10 cellular contexts compared by ENCODE assay signal in genomic region chr13:73057284-73058025, GRCh38. TPM values are rescaled to one million over a fixed set of nuclear protein-coding genes. Genes with fewer than 3 reads are reported as not detected.
DNase-seq lines count a peak whose midpoint lies in the region; ATAC-seq, FAIRE-seq and TF ChIP-seq lines count a peak whose summit lies in the region.
"Had no signal": no experiment of that assay in that cellular context is flagged by ENCODE, and none has a peak within 500 bp of the region (broad histone marks: within the 10 kb centered on the region; RNA-seq: fewer than 3 reads in every experiment).

No MANE protein-coding gene starts in this region.

- peak overlapping the region; percentile 36 for H2AFZ ChIP-seq in keratinocyte (ENCODE audit: control insufficient read depth, low read length)

- H3K4me1 Mint-ChIP-seq in HFFc6 (ENCODE audit: low read depth) (peaks cover 51% of the 10 kb centered on the region), WTC11 (peaks cover 50% of the 10 kb centered on the region)

- H3K36me3 Mint-ChIP-seq in HFFc6 (ENCODE audit: low read depth) (peaks cover 22% of the 10 kb centered on the region), WTC11 (no peaks in the 10 kb centered on the region)

- H3K36me3 ChIP-seq in keratinocyte (ENCODE audit: control insufficient read depth in 2 of 2, extremely low read depth in 1 of 2, insufficient read depth in 2 of 2, low read length in 2 of 2) (peaks cover 5 to 12% of the 10 kb centered on the region in 2 experiments), thoracic aorta (no peaks in the 10 kb centered on the region)

- no peak for TF ChIP-seq CTCF in HFFc6 (IDR thresholded peaks at IDR 0.05)
- TF ChIP-seq CTCF in WTC11 (IDR thresholded peaks at IDR 0.05): no peak
- no peak for TF ChIP-seq CTCF in keratinocyte (optimal IDR thresholded peaks at IDR 0.05 in 1 of 3, IDR thresholded peaks at IDR 0.05 in 1 of 3, conservative IDR thresholded peaks at IDR 0.05 in 1 of 3; ENCODE audit: extremely low read depth in 1 of 3, insufficient read depth in 2 of 3, low read length in 3 of 3)
- no peak for TF ChIP-seq CTCF in thoracic aorta (IDR thresholded peaks at IDR 0.05)

- CTCF ChIA-PET in WTC11 (lab: Charles Lee): no interaction called here

- H3K27me3 ChIP-seq in keratinocyte (ENCODE audit: control insufficient read depth, extremely low read depth, insufficient read depth, low read length): no peaks in the 10 kb centered on the region
- H3K27me3 ChIP-seq in thoracic aorta (replicated peaks; ENCODE audit: insufficient read depth): no peaks in the 10 kb centered on the region

- H3K4me3 ChIP-seq in keratinocyte (ENCODE audit: control insufficient read depth in 2 of 3, extremely low read depth in 1 of 3, insufficient read depth in 2 of 3, low read depth in 1 of 3, low read length in 3 of 3) (peak overlapping the region; percentile 68 to 97 (median 70)), thoracic aorta (peak overlapping the region; percentile 79)

- no peaks in the 10 kb centered on the region; the same call in 1 of the 2 replicates for H3K27me3 Mint-ChIP-seq in HFFc6 (ENCODE audit: insufficient read depth)
- peaks cover 56% of the 10 kb centered on the region for H3K27me3 Mint-ChIP-seq in WTC11 (ENCODE audit: low read depth)

- no peak for ATAC-seq in WTC11
- no peak for ATAC-seq in thoracic aorta (ENCODE audit: insufficient number of reproducible peaks, low FRiP score, low read depth)
- ATAC-seq in Right ventricle myocardium inferior: no peak
- ATAC-seq: effector memory CD8-positive, alpha-beta T cell had no signal

- H3K4me1 ChIP-seq in keratinocyte (ENCODE audit: control insufficient read depth, extremely low read depth, insufficient read depth, low read length) (peaks cover 28% of the 10 kb centered on the region), thoracic aorta (ENCODE audit: control insufficient read depth in 1 of 2, low read depth in 2 of 2) (peaks cover 0 to 14% of the 10 kb centered on the region in 2 donors)

- dilution Hi-C loops in keratinocyte (cut with MboI; ENCODE audit: extremely low pct_ligation_motif_present, low sequenced_read_pairs): no loop called here

- peaks cover 49% of the 10 kb centered on the region for H3K79me2 ChIP-seq in keratinocyte (ENCODE audit: control insufficient read depth, insufficient read depth, low read length)

- no peaks in the 10 kb centered on the region for H3K9me3 Mint-ChIP-seq in HFFc6
- H3K9me3 Mint-ChIP-seq in WTC11: no peaks in the 10 kb centered on the region
- H3K9me3 Mint-ChIP-seq: effector memory CD8-positive, alpha-beta T cell; stimulated activated naive CD8-positive, alpha-beta T cell treated with anti-CD3 and anti-CD28 coated beads, Interleukin-15, Interleukin-2, amounts not matched to agents 100 ng/mL and 50 ng/mL, for 24 hours had no signal

- H3K4me3 Mint-ChIP-seq in HFFc6 (peak overlapping the region; percentile 92), WTC11 (peak overlapping the region; percentile 89)

- no peak overlapping the region for H3K27ac Mint-ChIP-seq in HFFc6
- H3K27ac Mint-ChIP-seq in WTC11: no peak overlapping the region
- H3K27ac Mint-ChIP-seq: stimulated activated naive CD8-positive, alpha-beta T cell treated with anti-CD3 and anti-CD28 coated beads, Interleukin-15, Interleukin-2, amounts not matched to agents 100 ng/mL and 50 ng/mL, for 24 hours had no signal

- H3K4me2 ChIP-seq in keratinocyte (ENCODE audit: control insufficient read depth, extremely low read depth, insufficient read depth, low read depth, low read length): peak overlapping the region; percentile 99

- peak overlapping the region; percentile 83 for H3K9ac ChIP-seq in keratinocyte (ENCODE audit: control insufficient read depth, extremely low read depth, insufficient read depth, low read length)

- peak overlapping the region; percentile 94 for H3K27ac ChIP-seq in keratinocyte (ENCODE audit: control insufficient read depth, insufficient read depth, low read length)
- no peak overlapping the region for H3K27ac ChIP-seq in thoracic aorta

- POLR2A ChIA-PET in WTC11 (lab: Charles Lee): no interaction called here

- FAIRE-seq in keratinocyte (lab: Jason Lieb, UNC): no peak

- H3K9me3 ChIP-seq in keratinocyte (ENCODE audit: control insufficient read depth, low read depth, low read length) (no peaks in the 10 kb centered on the region), thoracic aorta (no peaks in the 10 kb centered on the region)

- H4K20me1 ChIP-seq in keratinocyte (ENCODE audit: control insufficient read depth, extremely low read depth, insufficient read depth, low read length): peaks cover 4% of the 10 kb centered on the region

- DNase-seq in HFFc6 (no peak), WTC11 (ENCODE audit: low spot score) (no peak), keratinocyte (ENCODE audit: low read depth, low spot score) (no peak), thoracic aorta (ENCODE audit: low spot score) (no peak), AG20443 (ENCODE audit: low spot score) (no peak), Right ventricle myocardium inferior (ENCODE audit: missing footprints) (no peak)
- DNase-seq in stimulated activated CD4-positive, alpha-beta T cell treated with anti-CD3 and anti-CD28 coated beads, Interleukin-12 subunit alpha, Interleukin-12 subunit beta, amount 100 ng/mL, for 4 hours: no peak
- DNase-seq: amniotic stem cell; effector memory CD8-positive, alpha-beta T cell had no signal

- H3K9me1 ChIP-seq in keratinocyte (ENCODE audit: control insufficient read depth, extremely low read depth, insufficient read depth, low read length): no peaks in the 10 kb centered on the region

- intact Hi-C loops in Right ventricle myocardium inferior (cut with DNase I): loop anchor here (2.0 kb wide), 1 partner anchor 651 kb away; no protein-coding TSS in a partner anchor

TF ChIP-seq in WTC11, 78 proteins besides CTCF, POLR2A, EP300 and RAD21:
- TF ChIP-seq FOXP1 (CRISPR knock-in tag; IDR thresholded peaks at IDR 0.05; ENCODE audit: borderline replicate concordance): no peak
- no peak for TF ChIP-seq TP53 (CRISPR knock-in tag; IDR thresholded peaks at IDR 0.05)
- no peak for TF ChIP-seq ZNF416 (CRISPR knock-in tag; IDR thresholded peaks at IDR 0.05)
- no peak for TF ChIP-seq RORB (CRISPR knock-in tag; IDR thresholded peaks at IDR 0.05)
- TF ChIP-seq ELF4 (CRISPR knock-in tag; IDR thresholded peaks at IDR 0.05; ENCODE audit: low read depth): no peak
- TF ChIP-seq CREB1 (CRISPR knock-in tag; IDR thresholded peaks at IDR 0.05): no peak
- no peak for TF ChIP-seq GTF2I (CRISPR knock-in tag; conservative IDR thresholded peaks at IDR 0.05)

RNA-seq across cellular contexts. Expression of gene KLF5, which starts 1.4 kb away (rescaled TPM):
- total RNA-seq in HFFc6 (2021; fragmentation: NEBNext Ultra II Directional; extraction: Animal tissue kit (Norgen Biotek cat#: 25700)): 10 to 100 TPM; 20.3 to 37.1 (median 28.5) TPM
- total RNA-seq in WTC11 (2021) (2.3 to 3.0 TPM (median 2.4 TPM) in 3 replicates), thoracic aorta (1 to 10 TPM; 2.6 to 6.2 TPM), Right ventricle myocardium inferior (0.84 TPM)
- 144 to 175 TPM (median 162 TPM) in 3 replicates for polyA plus RNA-seq in keratinocyte
- polyA plus RNA-seq in keratinocyte (2011; ENCODE audit: low read depth): 58.1 TPM
- 85.1 and 128 TPM in 2 replicates for polyA plus RNA-seq in keratinocyte (2011; cell fraction: cytosol; rRNA removed)
- polyA plus RNA-seq in keratinocyte (2011; cell fraction: nucleus; rRNA removed): 225 and 256 TPM in 2 replicates
- polyA plus RNA-seq in keratinocyte (2012; ENCODE audit: low replicate concordance): 63.4 and 116 TPM in 2 replicates
- 175 to 368 TPM (median 282 TPM) in 3 replicates for polyA minus RNA-seq in keratinocyte
- 100 TPM for polyA minus RNA-seq in keratinocyte (2011; cell fraction: cytosol; rRNA and poly(A)+ RNA removed)
- polyA minus RNA-seq in keratinocyte (2011; cell fraction: nucleus; rRNA and poly(A)+ RNA removed): 146 and 228 TPM in 2 replicates
